Comparison of ENCODE assay signal across 1 cellular context in the genomic region with DNA sequence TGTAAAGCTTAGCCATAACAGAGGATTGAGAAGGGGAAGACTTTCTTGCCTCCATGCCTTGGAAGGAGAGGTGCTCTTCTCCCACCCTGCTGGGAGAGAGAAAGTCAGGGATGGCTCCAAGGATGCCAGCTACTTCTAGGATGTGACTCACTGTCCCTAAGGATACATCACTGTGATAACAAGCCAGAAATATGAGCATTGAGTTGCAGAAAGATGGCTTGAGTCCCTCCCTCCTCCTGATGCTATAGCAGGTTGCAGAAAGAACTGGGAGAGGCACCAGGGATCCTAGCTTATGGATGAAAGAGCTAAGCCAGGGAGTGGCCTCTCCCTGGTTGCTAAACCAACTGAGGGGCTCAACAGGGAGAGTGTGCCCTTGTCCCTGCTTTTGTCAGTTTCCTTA.
TF ChIP-seq lines count a peak whose summit lies in the region.

No MANE protein-coding gene starts in this region.

TF ChIP-seq in HepG2, 621 proteins besides CTCF, POLR2A, EP300 and RAD21 (continued from another document):
- TF ChIP-seq ZBTB46 (CRISPR knock-in tag; IDR thresholded peaks at IDR 0.05; ENCODE audit: borderline replicate concordance) (no peak), RFXAP (CRISPR knock-in tag; IDR thresholded peaks at IDR 0.05; ENCODE audit: borderline replicate concordance) (no peak), TMF1 (CRISPR knock-in tag; IDR thresholded peaks at IDR 0.05; ENCODE audit: low read depth) (no peak), RNF219 (CRISPR knock-in tag; IDR thresholded peaks at IDR 0.05) (no peak), ZFP37 (CRISPR knock-in tag; IDR thresholded peaks at IDR 0.05; ENCODE audit: borderline replicate concordance) (no peak), ZBTB7B (CRISPR knock-in tag; IDR thresholded peaks at IDR 0.05) (no peak), GPN1 (CRISPR knock-in tag; IDR thresholded peaks at IDR 0.05; ENCODE audit: borderline replicate concordance) (no peak), NAIF1 (CRISPR knock-in tag; IDR thresholded peaks at IDR 0.05; ENCODE audit: borderline replicate concordance) (no peak), ZNF644 (CRISPR knock-in tag; IDR thresholded peaks at IDR 0.05; ENCODE audit: low read depth) (no peak)
- TF ChIP-seq, protein P1, sequence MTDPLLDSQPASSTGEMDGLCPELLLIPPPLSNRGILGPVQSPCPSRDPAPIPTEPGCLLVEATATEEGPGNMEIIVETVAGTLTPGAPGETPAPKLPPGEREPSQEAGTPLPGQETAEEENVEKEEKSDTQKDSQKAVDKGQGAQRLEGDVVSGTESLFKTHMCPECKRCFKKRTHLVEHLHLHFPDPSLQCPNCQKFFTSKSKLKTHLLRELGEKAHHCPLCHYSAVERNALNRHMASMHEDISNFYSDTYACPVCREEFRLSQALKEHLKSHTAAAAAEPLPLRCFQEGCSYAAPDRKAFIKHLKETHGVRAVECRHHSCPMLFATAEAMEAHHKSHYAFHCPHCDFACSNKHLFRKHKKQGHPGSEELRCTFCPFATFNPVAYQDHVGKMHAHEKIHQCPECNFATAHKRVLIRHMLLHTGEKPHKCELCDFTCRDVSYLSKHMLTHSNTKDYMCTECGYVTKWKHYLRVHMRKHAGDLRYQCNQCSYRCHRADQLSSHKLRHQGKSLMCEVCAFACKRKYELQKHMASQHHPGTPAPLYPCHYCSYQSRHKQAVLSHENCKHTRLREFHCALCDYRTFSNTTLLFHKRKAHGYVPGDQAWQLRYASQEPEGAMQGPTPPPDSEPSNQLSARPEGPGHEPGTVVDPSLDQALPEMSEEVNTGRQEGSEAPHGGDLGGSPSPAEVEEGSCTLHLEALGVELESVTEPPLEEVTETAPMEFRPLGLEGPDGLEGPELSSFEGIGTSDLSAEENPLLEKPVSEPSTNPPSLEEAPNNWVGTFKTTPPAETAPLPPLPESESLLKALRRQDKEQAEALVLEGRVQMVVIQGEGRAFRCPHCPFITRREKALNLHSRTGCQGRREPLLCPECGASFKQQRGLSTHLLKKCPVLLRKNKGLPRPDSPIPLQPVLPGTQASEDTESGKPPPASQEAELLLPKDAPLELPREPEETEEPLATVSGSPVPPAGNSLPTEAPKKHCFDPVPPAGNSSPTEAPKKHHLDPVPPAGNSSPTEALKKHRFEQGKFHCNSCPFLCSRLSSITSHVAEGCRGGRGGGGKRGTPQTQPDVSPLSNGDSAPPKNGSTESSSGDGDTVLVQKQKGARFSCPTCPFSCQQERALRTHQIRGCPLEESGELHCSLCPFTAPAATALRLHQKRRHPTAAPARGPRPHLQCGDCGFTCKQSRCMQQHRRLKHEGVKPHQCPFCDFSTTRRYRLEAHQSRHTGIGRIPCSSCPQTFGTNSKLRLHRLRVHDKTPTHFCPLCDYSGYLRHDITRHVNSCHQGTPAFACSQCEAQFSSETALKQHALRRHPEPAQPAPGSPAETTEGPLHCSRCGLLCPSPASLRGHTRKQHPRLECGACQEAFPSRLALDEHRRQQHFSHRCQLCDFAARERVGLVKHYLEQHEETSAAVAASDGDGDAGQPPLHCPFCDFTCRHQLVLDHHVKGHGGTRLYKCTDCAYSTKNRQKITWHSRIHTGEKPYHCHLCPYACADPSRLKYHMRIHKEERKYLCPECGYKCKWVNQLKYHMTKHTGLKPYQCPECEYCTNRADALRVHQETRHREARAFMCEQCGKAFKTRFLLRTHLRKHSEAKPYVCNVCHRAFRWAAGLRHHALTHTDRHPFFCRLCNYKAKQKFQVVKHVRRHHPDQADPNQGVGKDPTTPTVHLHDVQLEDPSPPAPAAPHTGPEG (CRISPR knock-in tag; IDR thresholded peaks at IDR 0.05), result no peak
